In genomic region chr1:8171751-8172464, GRCh38 we compare ENCODE assay signal across 27 cellular contexts.
DNase-seq lines count a peak whose midpoint lies in the region; ATAC-seq, FAIRE-seq and TF ChIP-seq lines count a peak whose summit lies in the region.
"Had no signal": no experiment of that assay in that cellular context is flagged by ENCODE, and none has a peak within 500 bp of the region (broad histone marks: within the 10 kb centered on the region; RNA-seq: fewer than 3 reads in every experiment).

No MANE protein-coding gene starts in this region.

- in situ Hi-C loops in K562 (cut with MboI): no loop called here

- H3K4me1 Mint-ChIP-seq in WTC11: peaks cover 26% of the 10 kb centered on the region

- H3K18ac ChIP-seq in mesenchymal stem cell (ENCODE audit: low read depth in 1 of 2, low read length in 2 of 2): no peak overlapping the region

- CTCF ChIA-PET in A549 (lab: Yijun Ruan, JAX) (interaction anchor here (0.6 kb wide), 2 partner anchors 189 to 507 kb away, joined by 3 read pairs; no protein-coding TSS in a partner anchor), HCT116 (lab: Charles Lee) (interaction anchor here (0.7 kb wide), 1 partner anchor 57 kb away, joined by 3 read pairs; no protein-coding TSS in a partner anchor), K562 (lab: Yijun Ruan, JAX; ENCODE audit: low intra/inter-chr PET ratio) (no interaction called here), WTC11 (lab: Charles Lee) (no interaction called here)

- H2AFZ ChIP-seq in HCT116 (ENCODE audit: low read depth, low read length, poor library complexity, severe bottlenecking) (no peak overlapping the region), K562 (ENCODE audit: low read depth, low read length) (no peak overlapping the region), mesenchymal stem cell (ENCODE audit: low read depth, low read length) (no peak overlapping the region)
- H2AFZ ChIP-seq: PC-9 had no signal

- FAIRE-seq in A549 (lab: Jason Lieb, UNC): no peak
- no peak for FAIRE-seq in K562 (lab: Jason Lieb, UNC)
- FAIRE-seq: endothelial cell of umbilical vein, GM12891 had no signal

- H3K4me1 ChIP-seq in A549 (peaks cover 61% of the 10 kb centered on the region), HCT116 (ENCODE audit: control insufficient read depth in 1 of 2, insufficient read depth in 2 of 2, low read length in 2 of 2) (peaks cover 70 to 81% of the 10 kb centered on the region in 2 experiments), K562 (replicated peaks in 1 of 2; ENCODE audit: control insufficient read depth in 2 of 2, insufficient read depth in 2 of 2, low read length in 2 of 2) (peaks cover 0 to 14% of the 10 kb centered on the region in 2 experiments; a peak in 2 of 5 replicates), mesenchymal stem cell (ENCODE audit: control insufficient read depth, insufficient read depth, low read depth, low read length) (peaks cover 24% of the 10 kb centered on the region)

- no peak overlapping the region for H3K14ac ChIP-seq in mesenchymal stem cell (ENCODE audit: low read length in 2 of 2)

- H3K9me1 ChIP-seq in K562 (ENCODE audit: control insufficient read depth, insufficient read depth, low read length): no peaks in the 10 kb centered on the region

- no peak overlapping the region for H2BK15ac ChIP-seq in mesenchymal stem cell (ENCODE audit: low read depth, poor library complexity, severe bottlenecking)

- H3K27ac Mint-ChIP-seq in WTC11: no peak overlapping the region
- H3K27ac Mint-ChIP-seq: activated CD8-positive, alpha-beta T cell treated with anti-CD3 and anti-CD28 coated beads, Interleukin-2, amount 10 ng/mL, durations not matched to agents 7 days and 5 days; CD8-positive, alpha-beta T cell had no signal

- no peaks in the 10 kb centered on the region for H4K20me1 ChIP-seq in HCT116 (ENCODE audit: insufficient read depth)
- no peaks in the 10 kb centered on the region for H4K20me1 ChIP-seq in K562 (replicated peaks; ENCODE audit: control insufficient read depth, insufficient read depth, low read length)

- H3K79me2 ChIP-seq in HCT116 (ENCODE audit: insufficient read depth, low read length) (no peaks in the 10 kb centered on the region), K562 (ENCODE audit: control insufficient read depth, insufficient read depth, low read length) (no peaks in the 10 kb centered on the region)

- H3K9me3 ChIP-seq in A549 (no peaks in the 10 kb centered on the region), HCT116 (ENCODE audit: control insufficient read depth in 1 of 2, insufficient read depth in 1 of 2, low read depth in 1 of 2, low read length in 2 of 2) (no peaks in the 10 kb centered on the region), K562 (replicated peaks; ENCODE audit: control insufficient read depth, insufficient read depth, low read depth, low read length) (no peaks in the 10 kb centered on the region), mesenchymal stem cell (ENCODE audit: control insufficient read depth, low read length) (no peaks in the 10 kb centered on the region)
- H3K9me3 ChIP-seq: breast epithelium, ovary, upper lobe of left lung had no signal

- H2AK5ac ChIP-seq in mesenchymal stem cell (ENCODE audit: low read length, severe bottlenecking): peak overlapping the region; percentile 4

- intact Hi-C loops in HCT116 (cut with micrococcal nuclease): no loop called here
- intact Hi-C loops in K562 (cut with micrococcal nuclease): no loop called here

- no peak for ATAC-seq in A549
- no peak for ATAC-seq in HCT116
- no peak for ATAC-seq in K562
- ATAC-seq in HG02678 (IDR thresholded peaks at IDR 0.05; ENCODE audit: unreplicated experiment): no peak
- no peak for ATAC-seq in WTC11
- ATAC-seq: activated CD8-positive, alpha-beta T cell treated with anti-CD3 and anti-CD28 coated beads, Interleukin-2, amount 10 ng/mL, durations not matched to agents 7 days and 5 days; activated naive CD4-positive, alpha-beta T cell treated with anti-CD3 and anti-CD28 coated beads, Interleukin-2, amount 50 U/mL, for 72 hours; CD8-positive, alpha-beta T cell; left colon had no signal

- BruUV-seq in HCT116 (replicated peaks; lab: Mats Ljungman, UMichigan) (no TSS peak), K562 (replicated peaks; lab: Mats Ljungman, UMichigan) (no TSS peak)

- no peaks in the 10 kb centered on the region for H3K9me3 Mint-ChIP-seq in WTC11
- H3K9me3 Mint-ChIP-seq: neural crest cell had no signal

- H3K27ac ChIP-seq in A549 (peak overlapping the region; percentile 95 to 97), HCT116 (ENCODE audit: low read depth, low read length) (peak overlapping the region; percentile 84), K562 (ENCODE audit: extremely low read depth, low read depth, low read length) (no peak overlapping the region), mesenchymal stem cell (ENCODE audit: low read length, poor library complexity, severe bottlenecking) (no peak overlapping the region)
- H3K27ac ChIP-seq: breast epithelium, ovary, PC-9, upper lobe of left lung had no signal

- H3K4me3 ChIP-seq in A549: no peak overlapping the region
- no peak overlapping the region for H3K4me3 ChIP-seq in HCT116 (replicated peaks in 1 of 2; ENCODE audit: low read depth in 1 of 2, low read length in 2 of 2)
- H3K4me3 ChIP-seq in K562: no peak overlapping the region
- no peak overlapping the region for H3K4me3 ChIP-seq in mesenchymal stem cell (ENCODE audit: insufficient read depth in 1 of 2, low read depth in 1 of 2, low read length in 2 of 2)
- H3K4me3 ChIP-seq: breast epithelium, ovary, PC-9, upper lobe of left lung had no signal

- TF ChIP-seq EP300 in A549 (IDR thresholded peaks at IDR 0.05) (no peak), K562 (IDR thresholded peaks at IDR 0.05; ENCODE audit: low read length) (no peak)

- WGBS in A549 (ENCODE audit: missing lambda C conversion rate): 95% methylated on average over 14 of the region's 14 CpGs
- 18% methylated on average over 14 of the region's 14 CpGs for WGBS in K562 (ENCODE audit: insufficient coverage, low coverage, missing lambda C conversion rate)
- 97% methylated on average over 14 of the region's 14 CpGs for WGBS in mesenchymal stem cell

- H3K36me3 Mint-ChIP-seq in WTC11: no peaks in the 10 kb centered on the region
- H3K36me3 Mint-ChIP-seq: activated naive CD4-positive, alpha-beta T cell treated with anti-CD3 and anti-CD28 coated beads, Interleukin-2, amount 50 U/mL, for 72 hours had no signal

- H3K9me2 ChIP-seq in HCT116 (ENCODE audit: insufficient read depth): no peaks in the 10 kb centered on the region

- RAD21 ChIA-PET in HCT116 (lab: Charles Lee; ENCODE audit: low non-redundant PET in 1 of 2, low total read pairs in 2 of 2, uncharacterized antibody in 2 of 2, unreplicated experiment in 2 of 2): interaction anchor here in 1 of 2 experiments (1.5 kb wide), 1 partner anchor 143 kb away, joined by 3 read pairs; no protein-coding TSS in a partner anchor

- H3K27me3 ChIP-seq in HCT116 (ENCODE audit: insufficient read depth, low read length) (no peaks in the 10 kb centered on the region), K562 (ENCODE audit: control insufficient read depth in 2 of 2, insufficient read depth in 2 of 2, low read length in 2 of 2) (peaks cover 9 to 12% of the 10 kb centered on the region in 2 experiments), mesenchymal stem cell (ENCODE audit: control insufficient read depth in 1 of 2, insufficient read depth in 1 of 2, low read length in 2 of 2) (no peaks in the 10 kb centered on the region)
- H3K27me3 ChIP-seq: breast epithelium, ovary, upper lobe of left lung had no signal

- DNase-seq in A549 (ENCODE audit: low read depth in 1 of 2, low spot score in 1 of 2): no peak
- DNase-seq in HCT116 (ENCODE audit: low read depth, low spot score): no peak
- no peak for DNase-seq in K562 (ENCODE audit: extremely low read depth in 1 of 4, low spot score in 3 of 4)
- no peak for DNase-seq in mesenchymal stem cell
- DNase-seq in activated CD4-positive, alpha-beta T cell treated with anti-CD3 and anti-CD28 coated beads for 4 hours: no peak
- no peak for DNase-seq in WTC11 (ENCODE audit: low spot score)
- no peak for DNase-seq in NOMO-1 (lab: John Stamatoyannopoulos, UW; ENCODE audit: unreplicated experiment in 2 of 2)
- DNase-seq: activated CD8-positive, alpha-beta T cell treated with anti-CD3 and anti-CD28 coated beads, Interleukin-2, amount 10 ng/mL, durations not matched to agents 7 days and 5 days; CD8-positive, alpha-beta T cell; DMS153; H7; left colon; NCI-H1092 treated with DMSO at 0.1 percent for 48 hours; NCI-H1694 treated with DMSO at 0.1 percent for 48 hours; NCI-H2171; NCI-H524 treated with DMSO at 0.1 percent for 48 hours; ovary; PC-9; SHP77 treated with DMSO at 0.1 percent for 48 hours; stimulated activated naive CD4-positive, alpha-beta T cell; upper lobe of left lung had no signal

- H3K4ac ChIP-seq in mesenchymal stem cell (ENCODE audit: low read depth in 1 of 2, low read length in 2 of 2): peak overlapping the region in 1 of 2 experiments; percentile 24

- no peak for TF ChIP-seq POLR2A in A549 (IDR thresholded peaks at IDR 0.05; ENCODE audit: low read length)
- no peak for TF ChIP-seq POLR2A in HCT116 (IDR thresholded peaks at IDR 0.05; ENCODE audit: borderline replicate concordance, extremely low read depth, insufficient read depth, insufficient read length)
- TF ChIP-seq POLR2A in K562 (conservative IDR thresholded peaks at IDR 0.05): no peak

- H3K9ac ChIP-seq in HCT116 (ENCODE audit: low read length): no peak overlapping the region
- H3K9ac ChIP-seq in K562 (ENCODE audit: insufficient read depth in 1 of 2, low read depth in 2 of 2, low read length in 2 of 2): no peak overlapping the region
- H3K9ac ChIP-seq in mesenchymal stem cell (ENCODE audit: low read length): no peak overlapping the region

- POLR2A ChIA-PET in A549 (lab: Yijun Ruan, JAX): no interaction called here
- POLR2A ChIA-PET in HCT116 (lab: Charles Lee): interaction anchor here (0.8 to 8.5 kb wide), 17 partner anchors 10 to 149 kb away, joined by 3 to 93 read pairs (median 4); no protein-coding TSS in a partner anchor
- POLR2A ChIA-PET in K562 (lab: Yijun Ruan, JAX): no interaction called here
- POLR2A ChIA-PET in WTC11 (lab: Charles Lee): no interaction called here

- H4K8ac ChIP-seq in mesenchymal stem cell (ENCODE audit: low read length): no peak overlapping the region

- no peak for TF ChIP-seq RAD21 in A549 (conservative IDR thresholded peaks at IDR 0.05 in 1 of 2, IDR thresholded peaks at IDR 0.05 in 1 of 2)
- no peak for TF ChIP-seq RAD21 in HCT116 (IDR thresholded peaks at IDR 0.05; ENCODE audit: low read depth)
- TF ChIP-seq RAD21 in K562 (CRISPR knock-in tag; conservative IDR thresholded peaks at IDR 0.05 in 1 of 2, IDR thresholded peaks at IDR 0.05 in 1 of 2): no peak

- no peak overlapping the region for H2BK120ac ChIP-seq in mesenchymal stem cell (ENCODE audit: low read depth, low read length)

- H3K36me3 ChIP-seq in HCT116 (ENCODE audit: control insufficient read depth in 1 of 2, insufficient read depth in 2 of 2, low read length in 2 of 2) (no peaks in the 10 kb centered on the region), K562 (ENCODE audit: control insufficient read depth, insufficient read depth, low read length) (no peaks in the 10 kb centered on the region), mesenchymal stem cell (ENCODE audit: control insufficient read depth in 1 of 2, insufficient read depth in 2 of 2, low read depth in 1 of 2, low read length in 2 of 2) (no peaks in the 10 kb centered on the region)
- H3K36me3 ChIP-seq: breast epithelium, ovary, upper lobe of left lung had no signal

- H3K4me2 ChIP-seq in A549: no peak overlapping the region
- H3K4me2 ChIP-seq in HCT116 (ENCODE audit: low read length): no peak overlapping the region; the same call in 1 of the 2 replicates
- H3K4me2 ChIP-seq in K562 (ENCODE audit: insufficient read depth, low read length): no peak overlapping the region
- H3K4me2 ChIP-seq in mesenchymal stem cell (ENCODE audit: low read length, poor library complexity, severe bottlenecking): no peak overlapping the region
- H3K4me2 ChIP-seq: PC-9 had no signal

- no peak overlapping the region for H2BK5ac ChIP-seq in mesenchymal stem cell (ENCODE audit: low read depth, low read length, poor library complexity, severe bottlenecking)

- H4K91ac ChIP-seq in mesenchymal stem cell (ENCODE audit: low read length): no peak overlapping the region

- no peak overlapping the region for H3K4me3 Mint-ChIP-seq in WTC11
- H3K4me3 Mint-ChIP-seq: activated CD8-positive, alpha-beta T cell treated with anti-CD3 and anti-CD28 coated beads, Interleukin-2, amount 10 ng/mL, durations not matched to agents 7 days and 5 days; CD8-positive, alpha-beta T cell; neural crest cell had no signal

- no peak overlapping the region for H3K23ac ChIP-seq in mesenchymal stem cell (ENCODE audit: low read length in 2 of 2)

- H3K79me1 ChIP-seq in mesenchymal stem cell (replicated peaks; ENCODE audit: low read length, poor library complexity, severe bottlenecking): no peaks in the 10 kb centered on the region

- peak overlapping the region; percentile 29 to 66 for H2BK12ac ChIP-seq in mesenchymal stem cell (ENCODE audit: low read length in 2 of 2)

- H3K27me3 Mint-ChIP-seq in WTC11 (ENCODE audit: low read depth): no peaks in the 10 kb centered on the region

- TF ChIP-seq CTCF in A549 (IDR thresholded peaks at IDR 0.05): no peak
- TF ChIP-seq CTCF in HCT116 (IDR thresholded peaks at IDR 0.05 in 2 of 3, conservative IDR thresholded peaks at IDR 0.05 in 1 of 3; ENCODE audit: borderline replicate concordance in 1 of 3, insufficient read depth in 1 of 3, low read depth in 2 of 3, low read length in 2 of 3): no peak
- TF ChIP-seq CTCF in K562 (IDR thresholded peaks at IDR 0.05 in 2 of 3, conservative IDR thresholded peaks at IDR 0.05 in 1 of 3; ENCODE audit: insufficient read depth in 2 of 3, low read depth in 1 of 3, low read length in 3 of 3): no peak
- TF ChIP-seq CTCF in WTC11 (IDR thresholded peaks at IDR 0.05): no peak

Comparison
In these comparisons a context has a peak if more than half of its experiments do, and no peak if none do; other contexts are left out.
1. H3K27ac ChIP-seq: peak in A549 (2 of 2) and HCT116 (single experiment); none in K562 (single experiment) and mesenchymal stem cell (single experiment).
2. CTCF ChIA-PET loops: an anchor here in A549 (0.6 kb wide) and HCT116 (0.7 kb wide); none called in K562 and WTC11.